Comparison of ENCODE assay signal across 2 cellular contexts in the genomic region with DNA sequence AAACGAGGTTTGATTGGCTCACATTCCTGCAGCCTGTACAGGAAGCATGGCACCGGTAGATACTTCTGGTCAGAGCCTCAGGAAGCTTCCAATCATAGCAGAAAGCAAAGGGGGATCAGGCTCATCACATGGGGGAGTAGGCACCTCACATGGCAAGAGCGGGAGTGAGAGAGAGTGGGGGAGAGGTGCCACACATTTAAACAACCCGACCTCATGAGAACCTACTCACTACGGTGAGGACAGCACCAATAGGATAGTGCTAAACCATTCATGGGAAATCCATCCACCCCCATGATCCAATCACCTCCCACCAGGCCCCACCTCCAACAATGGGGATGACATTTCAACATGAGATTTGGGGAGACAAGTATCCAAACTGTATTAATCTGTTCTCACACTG.
TF ChIP-seq lines count a peak whose summit lies in the region.

No MANE protein-coding gene starts in this region.

TF ChIP-seq in HEK293, 187 proteins besides CTCF, POLR2A, EP300 and RAD21:
- TF ChIP-seq, protein P1, sequence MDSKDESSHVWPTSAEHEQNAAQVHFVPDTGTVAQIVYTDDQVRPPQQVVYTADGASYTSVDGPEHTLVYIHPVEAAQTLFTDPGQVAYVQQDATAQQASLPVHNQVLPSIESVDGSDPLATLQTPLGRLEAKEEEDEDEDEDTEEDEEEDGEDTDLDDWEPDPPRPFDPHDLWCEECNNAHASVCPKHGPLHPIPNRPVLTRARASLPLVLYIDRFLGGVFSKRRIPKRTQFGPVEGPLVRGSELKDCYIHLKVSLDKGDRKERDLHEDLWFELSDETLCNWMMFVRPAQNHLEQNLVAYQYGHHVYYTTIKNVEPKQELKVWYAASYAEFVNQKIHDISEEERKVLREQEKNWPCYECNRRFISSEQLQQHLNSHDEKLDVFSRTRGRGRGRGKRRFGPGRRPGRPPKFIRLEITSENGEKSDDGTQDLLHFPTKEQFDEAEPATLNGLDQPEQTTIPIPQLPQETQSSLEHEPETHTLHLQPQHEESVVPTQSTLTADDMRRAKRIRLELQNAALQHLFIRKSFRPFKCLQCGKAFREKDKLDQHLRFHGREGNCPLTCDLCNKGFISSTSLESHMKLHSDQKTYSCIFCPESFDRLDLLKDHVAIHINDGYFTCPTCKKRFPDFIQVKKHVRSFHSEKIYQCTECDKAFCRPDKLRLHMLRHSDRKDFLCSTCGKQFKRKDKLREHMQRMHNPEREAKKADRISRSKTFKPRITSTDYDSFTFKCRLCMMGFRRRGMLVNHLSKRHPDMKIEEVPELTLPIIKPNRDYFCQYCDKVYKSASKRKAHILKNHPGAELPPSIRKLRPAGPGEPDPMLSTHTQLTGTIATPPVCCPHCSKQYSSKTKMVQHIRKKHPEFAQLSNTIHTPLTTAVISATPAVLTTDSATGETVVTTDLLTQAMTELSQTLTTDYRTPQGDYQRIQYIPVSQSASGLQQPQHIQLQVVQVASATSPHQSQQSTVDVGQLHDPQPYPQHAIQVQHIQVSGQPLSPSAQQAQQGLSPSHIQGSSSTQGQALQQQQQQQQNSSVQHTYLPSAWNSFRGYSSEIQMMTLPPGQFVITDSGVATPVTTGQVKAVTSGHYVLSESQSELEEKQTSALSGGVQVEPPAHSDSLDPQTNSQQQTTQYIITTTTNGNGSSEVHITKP (tag by site-specific recombination; IDR thresholded peaks at IDR 0.05) = 0 out of 2 replicates have a peak, but pooled peaks have one; percentile 28
- TF ChIP-seq ZNF549 (tag by site-specific recombination; IDR thresholded peaks at IDR 0.05) = no peak

TF ChIP-seq in K562, 482 proteins besides CTCF, POLR2A, EP300 and RAD21:
- TF ChIP-seq, protein P1 (IDR thresholded peaks at IDR 0.05; ENCODE audit: partially characterized antibody) = peak; percentile 95
- TF ChIP-seq, protein P2, sequence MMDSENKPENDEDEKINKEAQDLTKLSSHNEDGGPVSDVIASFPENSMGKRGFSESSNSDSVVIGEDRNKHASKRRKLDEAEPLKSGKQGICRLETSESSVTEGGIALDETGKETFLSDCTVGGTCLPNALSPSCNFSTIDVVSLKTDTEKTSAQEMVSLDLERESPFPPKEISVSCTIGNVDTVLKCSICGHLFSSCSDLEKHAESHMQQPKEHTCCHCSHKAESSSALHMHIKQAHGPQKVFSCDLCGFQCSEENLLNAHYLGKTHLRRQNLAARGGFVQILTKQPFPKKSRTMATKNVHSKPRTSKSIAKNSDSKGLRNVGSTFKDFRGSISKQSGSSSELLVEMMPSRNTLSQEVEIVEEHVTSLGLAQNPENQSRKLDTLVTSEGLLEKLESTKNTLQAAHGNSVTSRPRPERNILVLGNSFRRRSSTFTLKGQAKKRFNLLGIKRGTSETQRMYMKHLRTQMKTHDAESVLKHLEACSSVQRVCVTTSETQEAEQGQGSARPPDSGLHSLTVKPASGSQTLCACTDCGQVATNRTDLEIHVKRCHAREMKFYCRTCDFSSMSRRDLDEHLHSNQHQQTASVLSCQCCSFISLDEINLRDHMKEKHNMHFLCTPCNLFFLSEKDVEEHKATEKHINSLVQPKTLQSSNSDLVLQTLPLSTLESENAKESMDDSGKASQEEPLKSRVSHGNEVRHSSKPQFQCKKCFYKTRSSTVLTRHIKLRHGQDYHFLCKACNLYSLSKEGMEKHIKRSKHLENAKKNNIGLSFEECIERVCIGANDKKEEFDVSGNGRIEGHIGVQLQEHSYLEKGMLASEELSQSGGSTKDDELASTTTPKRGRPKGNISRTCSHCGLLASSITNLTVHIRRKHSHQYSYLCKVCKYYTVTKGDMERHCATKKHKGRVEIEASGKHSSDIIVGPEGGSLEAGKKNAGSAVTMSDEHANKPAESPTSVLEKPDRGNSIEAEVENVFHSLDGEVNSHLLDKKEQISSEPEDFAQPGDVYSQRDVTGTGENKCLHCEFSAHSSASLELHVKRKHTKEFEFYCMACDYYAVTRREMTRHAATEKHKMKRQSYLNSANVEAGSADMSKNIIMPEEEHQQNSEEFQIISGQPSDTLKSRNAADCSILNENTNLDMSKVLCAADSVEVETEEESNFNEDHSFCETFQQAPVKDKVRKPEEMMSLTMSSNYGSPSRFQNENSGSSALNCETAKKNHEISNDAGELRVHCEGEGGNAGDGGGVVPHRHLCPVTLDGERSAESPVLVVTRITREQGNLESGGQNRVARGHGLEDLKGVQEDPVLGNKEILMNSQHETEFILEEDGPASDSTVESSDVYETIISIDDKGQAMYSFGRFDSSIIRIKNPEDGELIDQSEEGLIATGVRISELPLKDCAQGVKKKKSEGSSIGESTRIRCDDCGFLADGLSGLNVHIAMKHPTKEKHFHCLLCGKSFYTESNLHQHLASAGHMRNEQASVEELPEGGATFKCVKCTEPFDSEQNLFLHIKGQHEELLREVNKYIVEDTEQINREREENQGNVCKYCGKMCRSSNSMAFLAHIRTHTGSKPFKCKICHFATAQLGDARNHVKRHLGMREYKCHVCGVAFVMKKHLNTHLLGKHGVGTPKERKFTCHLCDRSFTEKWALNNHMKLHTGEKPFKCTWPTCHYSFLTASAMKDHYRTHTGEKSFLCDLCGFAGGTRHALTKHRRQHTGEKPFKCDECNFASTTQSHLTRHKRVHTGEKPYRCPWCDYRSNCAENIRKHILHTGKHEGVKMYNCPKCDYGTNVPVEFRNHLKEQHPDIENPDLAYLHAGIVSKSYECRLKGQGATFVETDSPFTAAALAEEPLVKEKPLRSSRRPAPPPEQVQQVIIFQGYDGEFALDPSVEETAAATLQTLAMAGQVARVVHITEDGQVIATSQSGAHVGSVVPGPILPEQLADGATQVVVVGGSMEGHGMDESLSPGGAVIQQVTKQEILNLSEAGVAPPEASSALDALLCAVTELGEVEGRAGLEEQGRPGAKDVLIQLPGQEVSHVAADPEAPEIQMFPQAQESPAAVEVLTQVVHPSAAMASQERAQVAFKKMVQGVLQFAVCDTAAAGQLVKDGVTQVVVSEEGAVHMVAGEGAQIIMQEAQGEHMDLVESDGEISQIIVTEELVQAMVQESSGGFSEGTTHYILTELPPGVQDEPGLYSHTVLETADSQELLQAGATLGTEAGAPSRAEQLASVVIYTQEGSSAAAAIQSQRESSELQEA (IDR thresholded peaks at IDR 0.05; ENCODE audit: low read depth) = no peak
